1 cellular context compared by ENCODE assay signal in genomic region chr6:17962436-17963031, GRCh38.
TF ChIP-seq lines count a peak whose summit lies in the region.

No MANE protein-coding gene starts in this region.

TF ChIP-seq in K562, 482 proteins besides CTCF, POLR2A, EP300 and RAD21 (continued from another document):
- TF ChIP-seq, protein P1, sequence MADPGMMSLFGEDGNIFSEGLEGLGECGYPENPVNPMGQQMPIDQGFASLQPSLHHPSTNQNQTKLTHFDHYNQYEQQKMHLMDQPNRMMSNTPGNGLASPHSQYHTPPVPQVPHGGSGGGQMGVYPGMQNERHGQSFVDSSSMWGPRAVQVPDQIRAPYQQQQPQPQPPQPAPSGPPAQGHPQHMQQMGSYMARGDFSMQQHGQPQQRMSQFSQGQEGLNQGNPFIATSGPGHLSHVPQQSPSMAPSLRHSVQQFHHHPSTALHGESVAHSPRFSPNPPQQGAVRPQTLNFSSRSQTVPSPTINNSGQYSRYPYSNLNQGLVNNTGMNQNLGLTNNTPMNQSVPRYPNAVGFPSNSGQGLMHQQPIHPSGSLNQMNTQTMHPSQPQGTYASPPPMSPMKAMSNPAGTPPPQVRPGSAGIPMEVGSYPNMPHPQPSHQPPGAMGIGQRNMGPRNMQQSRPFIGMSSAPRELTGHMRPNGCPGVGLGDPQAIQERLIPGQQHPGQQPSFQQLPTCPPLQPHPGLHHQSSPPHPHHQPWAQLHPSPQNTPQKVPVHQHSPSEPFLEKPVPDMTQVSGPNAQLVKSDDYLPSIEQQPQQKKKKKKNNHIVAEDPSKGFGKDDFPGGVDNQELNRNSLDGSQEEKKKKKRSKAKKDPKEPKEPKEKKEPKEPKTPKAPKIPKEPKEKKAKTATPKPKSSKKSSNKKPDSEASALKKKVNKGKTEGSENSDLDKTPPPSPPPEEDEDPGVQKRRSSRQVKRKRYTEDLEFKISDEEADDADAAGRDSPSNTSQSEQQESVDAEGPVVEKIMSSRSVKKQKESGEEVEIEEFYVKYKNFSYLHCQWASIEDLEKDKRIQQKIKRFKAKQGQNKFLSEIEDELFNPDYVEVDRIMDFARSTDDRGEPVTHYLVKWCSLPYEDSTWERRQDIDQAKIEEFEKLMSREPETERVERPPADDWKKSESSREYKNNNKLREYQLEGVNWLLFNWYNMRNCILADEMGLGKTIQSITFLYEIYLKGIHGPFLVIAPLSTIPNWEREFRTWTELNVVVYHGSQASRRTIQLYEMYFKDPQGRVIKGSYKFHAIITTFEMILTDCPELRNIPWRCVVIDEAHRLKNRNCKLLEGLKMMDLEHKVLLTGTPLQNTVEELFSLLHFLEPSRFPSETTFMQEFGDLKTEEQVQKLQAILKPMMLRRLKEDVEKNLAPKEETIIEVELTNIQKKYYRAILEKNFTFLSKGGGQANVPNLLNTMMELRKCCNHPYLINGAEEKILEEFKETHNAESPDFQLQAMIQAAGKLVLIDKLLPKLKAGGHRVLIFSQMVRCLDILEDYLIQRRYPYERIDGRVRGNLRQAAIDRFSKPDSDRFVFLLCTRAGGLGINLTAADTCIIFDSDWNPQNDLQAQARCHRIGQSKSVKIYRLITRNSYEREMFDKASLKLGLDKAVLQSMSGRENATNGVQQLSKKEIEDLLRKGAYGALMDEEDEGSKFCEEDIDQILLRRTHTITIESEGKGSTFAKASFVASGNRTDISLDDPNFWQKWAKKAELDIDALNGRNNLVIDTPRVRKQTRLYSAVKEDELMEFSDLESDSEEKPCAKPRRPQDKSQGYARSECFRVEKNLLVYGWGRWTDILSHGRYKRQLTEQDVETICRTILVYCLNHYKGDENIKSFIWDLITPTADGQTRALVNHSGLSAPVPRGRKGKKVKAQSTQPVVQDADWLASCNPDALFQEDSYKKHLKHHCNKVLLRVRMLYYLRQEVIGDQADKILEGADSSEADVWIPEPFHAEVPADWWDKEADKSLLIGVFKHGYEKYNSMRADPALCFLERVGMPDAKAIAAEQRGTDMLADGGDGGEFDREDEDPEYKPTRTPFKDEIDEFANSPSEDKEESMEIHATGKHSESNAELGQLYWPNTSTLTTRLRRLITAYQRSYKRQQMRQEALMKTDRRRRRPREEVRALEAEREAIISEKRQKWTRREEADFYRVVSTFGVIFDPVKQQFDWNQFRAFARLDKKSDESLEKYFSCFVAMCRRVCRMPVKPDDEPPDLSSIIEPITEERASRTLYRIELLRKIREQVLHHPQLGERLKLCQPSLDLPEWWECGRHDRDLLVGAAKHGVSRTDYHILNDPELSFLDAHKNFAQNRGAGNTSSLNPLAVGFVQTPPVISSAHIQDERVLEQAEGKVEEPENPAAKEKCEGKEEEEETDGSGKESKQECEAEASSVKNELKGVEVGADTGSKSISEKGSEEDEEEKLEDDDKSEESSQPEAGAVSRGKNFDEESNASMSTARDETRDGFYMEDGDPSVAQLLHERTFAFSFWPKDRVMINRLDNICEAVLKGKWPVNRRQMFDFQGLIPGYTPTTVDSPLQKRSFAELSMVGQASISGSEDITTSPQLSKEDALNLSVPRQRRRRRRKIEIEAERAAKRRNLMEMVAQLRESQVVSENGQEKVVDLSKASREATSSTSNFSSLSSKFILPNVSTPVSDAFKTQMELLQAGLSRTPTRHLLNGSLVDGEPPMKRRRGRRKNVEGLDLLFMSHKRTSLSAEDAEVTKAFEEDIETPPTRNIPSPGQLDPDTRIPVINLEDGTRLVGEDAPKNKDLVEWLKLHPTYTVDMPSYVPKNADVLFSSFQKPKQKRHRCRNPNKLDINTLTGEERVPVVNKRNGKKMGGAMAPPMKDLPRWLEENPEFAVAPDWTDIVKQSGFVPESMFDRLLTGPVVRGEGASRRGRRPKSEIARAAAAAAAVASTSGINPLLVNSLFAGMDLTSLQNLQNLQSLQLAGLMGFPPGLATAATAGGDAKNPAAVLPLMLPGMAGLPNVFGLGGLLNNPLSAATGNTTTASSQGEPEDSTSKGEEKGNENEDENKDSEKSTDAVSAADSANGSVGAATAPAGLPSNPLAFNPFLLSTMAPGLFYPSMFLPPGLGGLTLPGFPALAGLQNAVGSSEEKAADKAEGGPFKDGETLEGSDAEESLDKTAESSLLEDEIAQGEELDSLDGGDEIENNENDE (IDR thresholded peaks at IDR 0.05; ENCODE audit: low read depth, low read length), result no peak
- peak; percentile 98 for TF ChIP-seq SMARCE1 (IDR thresholded peaks at IDR 0.05)
- TF ChIP-seq TEAD4 (IDR thresholded peaks at IDR 0.05; ENCODE audit: low read length), result peak; percentile 100
- TF ChIP-seq TEAD4 (CRISPR knock-in tag; IDR thresholded peaks at IDR 0.05; ENCODE audit: borderline replicate concordance), result peak; percentile 97
- peak; percentile 93 for TF ChIP-seq MEIS2 (IDR thresholded peaks at IDR 0.05; ENCODE audit: partially characterized antibody)
- TF ChIP-seq SMARCC2 (IDR thresholded peaks at IDR 0.05; ENCODE audit: low read depth), result peak; percentile 93
- TF ChIP-seq, protein P2, sequence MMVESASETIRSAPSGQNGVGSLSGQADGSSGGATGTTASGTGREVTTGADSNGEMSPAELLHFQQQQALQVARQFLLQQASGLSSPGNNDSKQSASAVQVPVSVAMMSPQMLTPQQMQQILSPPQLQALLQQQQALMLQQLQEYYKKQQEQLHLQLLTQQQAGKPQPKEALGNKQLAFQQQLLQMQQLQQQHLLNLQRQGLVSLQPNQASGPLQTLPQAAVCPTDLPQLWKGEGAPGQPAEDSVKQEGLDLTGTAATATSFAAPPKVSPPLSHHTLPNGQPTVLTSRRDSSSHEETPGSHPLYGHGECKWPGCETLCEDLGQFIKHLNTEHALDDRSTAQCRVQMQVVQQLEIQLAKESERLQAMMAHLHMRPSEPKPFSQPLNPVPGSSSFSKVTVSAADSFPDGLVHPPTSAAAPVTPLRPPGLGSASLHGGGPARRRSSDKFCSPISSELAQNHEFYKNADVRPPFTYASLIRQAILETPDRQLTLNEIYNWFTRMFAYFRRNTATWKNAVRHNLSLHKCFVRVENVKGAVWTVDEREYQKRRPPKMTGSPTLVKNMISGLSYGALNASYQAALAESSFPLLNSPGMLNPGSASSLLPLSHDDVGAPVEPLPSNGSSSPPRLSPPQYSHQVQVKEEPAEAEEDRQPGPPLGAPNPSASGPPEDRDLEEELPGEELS (CRISPR knock-in tag; IDR thresholded peaks at IDR 0.05; ENCODE audit: borderline replicate concordance), result peak; percentile 67; the same call in 1 of the 2 replicates
- TF ChIP-seq HDGF (IDR thresholded peaks at IDR 0.05), result peak; percentile 79
- no peak for TF ChIP-seq WHSC1 (IDR thresholded peaks at IDR 0.05; ENCODE audit: low read length)
- no peak for TF ChIP-seq ZNF655 (CRISPR knock-in tag; IDR thresholded peaks at IDR 0.05)
- no peak for TF ChIP-seq CREB3L1 (IDR thresholded peaks at IDR 0.05; ENCODE audit: borderline replicate concordance, low read depth)
- peak; percentile 48 to 63; a peak in 1 of 4 replicates for TF ChIP-seq FOXA3 (CRISPR knock-in tag; conservative IDR thresholded peaks at IDR 0.05 in 1 of 2, IDR thresholded peaks at IDR 0.05 in 1 of 2)
- TF ChIP-seq, protein P3, sequence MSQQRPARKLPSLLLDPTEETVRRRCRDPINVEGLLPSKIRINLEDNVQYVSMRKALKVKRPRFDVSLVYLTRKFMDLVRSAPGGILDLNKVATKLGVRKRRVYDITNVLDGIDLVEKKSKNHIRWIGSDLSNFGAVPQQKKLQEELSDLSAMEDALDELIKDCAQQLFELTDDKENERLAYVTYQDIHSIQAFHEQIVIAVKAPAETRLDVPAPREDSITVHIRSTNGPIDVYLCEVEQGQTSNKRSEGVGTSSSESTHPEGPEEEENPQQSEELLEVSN (IDR thresholded peaks at IDR 0.05; ENCODE audit: borderline replicate concordance in 1 of 2, extremely low read depth in 1 of 2, insufficient read depth in 1 of 2, insufficient read length in 1 of 2, low read depth in 1 of 2, low read length in 1 of 2, poor library complexity in 1 of 2, severe bottlenecking in 1 of 2), result peak in 1 of 2 experiments; percentile 12
- TF ChIP-seq, protein P4, sequence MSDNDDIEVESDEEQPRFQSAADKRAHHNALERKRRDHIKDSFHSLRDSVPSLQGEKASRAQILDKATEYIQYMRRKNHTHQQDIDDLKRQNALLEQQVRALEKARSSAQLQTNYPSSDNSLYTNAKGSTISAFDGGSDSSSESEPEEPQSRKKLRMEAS (CRISPR knock-in tag; IDR thresholded peaks at IDR 0.05), result peak; percentile 87
- TF ChIP-seq RBFOX2 (IDR thresholded peaks at IDR 0.05; ENCODE audit: low read depth, low read length), result no peak
- peak; percentile 84 for TF ChIP-seq MTA1 (IDR thresholded peaks at IDR 0.05; ENCODE audit: borderline replicate concordance)
- TF ChIP-seq HMG20B (CRISPR knock-in tag; IDR thresholded peaks at IDR 0.05), result no peak; the same call in 1 of the 2 replicates
- no peak for TF ChIP-seq RFX1 (IDR thresholded peaks at IDR 0.05)
- peak; percentile 67; the same call in 1 of the 2 replicates for TF ChIP-seq TCF7 (IDR thresholded peaks at IDR 0.05; ENCODE audit: borderline replicate concordance)
- TF ChIP-seq CHCHD3 (CRISPR knock-in tag; IDR thresholded peaks at IDR 0.05), result no peak
- TF ChIP-seq GATAD2B (IDR thresholded peaks at IDR 0.05; ENCODE audit: borderline replicate concordance), result no peak; the same call in 1 of the 2 replicates
- TF ChIP-seq POLR2B (IDR thresholded peaks at IDR 0.05; ENCODE audit: low read depth, partially characterized antibody), result no peak
- TF ChIP-seq KHSRP (IDR thresholded peaks at IDR 0.05), result peak; percentile 54
- peak; percentile 79; the same call in 1 of the 2 replicates for TF ChIP-seq MITF (IDR thresholded peaks at IDR 0.05)
- no peak for TF ChIP-seq GTF2F1 (IDR thresholded peaks at IDR 0.05; ENCODE audit: low read depth, low read length)
- TF ChIP-seq ZEB2 (IDR thresholded peaks at IDR 0.05), result peak; percentile 96
